ENCODE assay signal across 1 cellular context in genomic region chr5:31194458-31194808, GRCh38.
TF ChIP-seq lines count a peak whose summit lies in the region.

No MANE protein-coding gene starts in this region.

TF ChIP-seq in GM12878, 131 proteins besides CTCF, POLR2A, EP300 and RAD21:
- peak; percentile 44 for TF ChIP-seq SUZ12 (IDR thresholded peaks at IDR 0.05; ENCODE audit: unreplicated experiment)
- TF ChIP-seq, protein P1, sequence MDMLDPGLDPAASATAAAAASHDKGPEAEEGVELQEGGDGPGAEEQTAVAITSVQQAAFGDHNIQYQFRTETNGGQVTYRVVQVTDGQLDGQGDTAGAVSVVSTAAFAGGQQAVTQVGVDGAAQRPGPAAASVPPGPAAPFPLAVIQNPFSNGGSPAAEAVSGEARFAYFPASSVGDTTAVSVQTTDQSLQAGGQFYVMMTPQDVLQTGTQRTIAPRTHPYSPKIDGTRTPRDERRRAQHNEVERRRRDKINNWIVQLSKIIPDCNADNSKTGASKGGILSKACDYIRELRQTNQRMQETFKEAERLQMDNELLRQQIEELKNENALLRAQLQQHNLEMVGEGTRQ (IDR thresholded peaks at IDR 0.05; ENCODE audit: borderline replicate concordance, low read depth, low read length): no peak
TF ChIP-seq in GM12878: peak in this region for 1.
